Comparison of ENCODE assay signal across 1 cellular context in genomic region chr17:50679008-50679544, GRCh38.
TF ChIP-seq lines count a peak whose summit lies in the region.

No MANE protein-coding gene starts in this region.

TF ChIP-seq in HCT116, 20 proteins besides CTCF, POLR2A, EP300 and RAD21 (continued from another document):
- TF ChIP-seq ZNF274 (IDR thresholded peaks at IDR 0.05; ENCODE audit: low read depth, low read length) (no peak), EZH2phosphoT487 (IDR thresholded peaks at IDR 0.05; ENCODE audit: borderline replicate concordance) (no peak), JUND (IDR thresholded peaks at IDR 0.05) (no peak), MAX (IDR thresholded peaks at IDR 0.05) (no peak), CEBPB (IDR thresholded peaks at IDR 0.05; ENCODE audit: low read depth) (no peak)
